ENCODE assay signal across 19 cellular contexts in genomic region chr7:107931740-107932515, GRCh38. TPM values are rescaled to one million over a fixed set of nuclear protein-coding genes. Genes with fewer than 3 reads are reported as not detected.
A peak's percentile ranks its signal among the peaks of the same experiment; 100 is the strongest.
DNase-seq lines count a peak whose midpoint lies in the region; ATAC-seq, FAIRE-seq and TF ChIP-seq lines count a peak whose summit lies in the region.
"Had no signal": no experiment of that assay in that cellular context is flagged by ENCODE, and none has a peak within 500 bp of the region (broad histone marks: within the 10 kb centered on the region; RNA-seq: fewer than 3 reads in every experiment).

No MANE protein-coding gene starts in this region.

- H3K27ac ChIP-seq in HUES64 (ENCODE audit: low read depth, low read length) (peak overlapping the region; percentile 91), body of pancreas (no peak overlapping the region), hepatocyte (peak overlapping the region; percentile 29), psoas muscle (no peak overlapping the region)
- H3K27ac ChIP-seq: ascending aorta, BLaER1, VCaP had no signal

- H3K79me2 ChIP-seq in hepatocyte = peaks cover 11% of the 10 kb centered on the region

- H3K9me3 ChIP-seq in HUES64 (ENCODE audit: insufficient read depth, low read depth, low read length) (no peaks in the 10 kb centered on the region), body of pancreas (no peaks in the 10 kb centered on the region), hepatocyte (ENCODE audit: low read depth) (no peaks in the 10 kb centered on the region), psoas muscle (no peaks in the 10 kb centered on the region)
- H3K9me3 ChIP-seq: ascending aorta, BLaER1 had no signal

- intact Hi-C loops in body of pancreas (cut with DNase I) = no loop called here
- intact Hi-C loops in psoas muscle (cut with DNase I) = no loop called here

- TF ChIP-seq POLR2A in body of pancreas (IDR thresholded peaks at IDR 0.05) (no peak), GM12892 (IDR thresholded peaks at IDR 0.05; ENCODE audit: low read depth, low read length) (no peak)

- no peak for ATAC-seq in body of pancreas
- peak in 1 of 4 donors; percentile 37 for ATAC-seq in psoas muscle
- ATAC-seq in HG03095 (IDR thresholded peaks at IDR 0.05; ENCODE audit: unreplicated experiment) = no peak
- ATAC-seq: PC-3 had no signal

- H3K4me2 ChIP-seq in hepatocyte = peak overlapping the region; percentile 22
- H3K4me2 ChIP-seq: BLaER1 had no signal

- peak overlapping the region; percentile 48 for H3K9ac ChIP-seq in HUES64 (ENCODE audit: low read depth, low read length)
- H3K9ac ChIP-seq: BLaER1 had no signal

- H2AFZ ChIP-seq in hepatocyte = no peak overlapping the region

- H3K36me3 ChIP-seq in HUES64 (ENCODE audit: insufficient read depth, low read length) = peaks cover 76% of the 10 kb centered on the region
- peaks cover 0 to 19% of the 10 kb centered on the region in 2 donors for H3K36me3 ChIP-seq in body of pancreas (replicated peaks in 1 of 2; ENCODE audit: insufficient read depth in 1 of 2, low read depth in 2 of 2)
- peaks cover 7% of the 10 kb centered on the region for H3K36me3 ChIP-seq in hepatocyte (replicated peaks; ENCODE audit: insufficient read depth, low read depth)
- peaks cover 3 to 75% of the 10 kb centered on the region in 2 donors for H3K36me3 ChIP-seq in psoas muscle (ENCODE audit: insufficient read depth in 1 of 2, low read depth in 1 of 2)

- H3K4me3 ChIP-seq in HUES64 (ENCODE audit: low read length) = peak overlapping the region; percentile 6; the same call in 1 of the 2 replicates
- no peak overlapping the region for H3K4me3 ChIP-seq in body of pancreas
- H3K4me3 ChIP-seq in hepatocyte = no peak overlapping the region
- no peak overlapping the region for H3K4me3 ChIP-seq in psoas muscle
- H3K4me3 ChIP-seq: ascending aorta, BLaER1 had no signal

- WGBS in HUES64 = 58% methylated on average over 5 of the region's 5 CpGs
- 63 to 92% methylated on average over 5 of the region's 5 CpGs for WGBS in body of pancreas, 2 donors
- 49% methylated on average over 5 of the region's 5 CpGs for WGBS in hepatocyte (ENCODE audit: low lambda C conversion rate, missing lambda C conversion rate)
- 37 to 52% (median 49%) methylated on average over 5 of the region's 5 CpGs for WGBS in psoas muscle, 3 donors

- H3K4me1 ChIP-seq in HUES64 (ENCODE audit: insufficient read depth, low read length) (peaks cover 64% of the 10 kb centered on the region), body of pancreas (no peaks in the 10 kb centered on the region), hepatocyte (ENCODE audit: insufficient read depth) (peaks cover 11% of the 10 kb centered on the region), psoas muscle (peaks cover under 1% of the 10 kb centered on the region)
- H3K4me1 ChIP-seq: ascending aorta, BLaER1 had no signal

- no peak for FAIRE-seq in GM12892 (lab: Jason Lieb, UNC)

- no peaks in the 10 kb centered on the region for H3K9me2 ChIP-seq in hepatocyte (replicated peaks; ENCODE audit: insufficient read depth)

- peak in 3 of 4 donors; percentile 24 to 30 (median 28) for DNase-seq in body of pancreas
- DNase-seq in hepatocyte (ENCODE audit: low spot score) = no peak
- DNase-seq in psoas muscle = peak; percentile 33 to 63
- DNase-seq in activated CD8-positive, alpha-beta memory T cell treated with anti-CD3 and anti-CD28 coated beads for 24 hours = no peak
- no peak for DNase-seq in GM12892 (ENCODE audit: insufficient read length)
- no peak for DNase-seq in NCI-H1105 (lab: John Stamatoyannopoulos, UW)
- DNase-seq: activated gamma-delta T cell treated with Interleukin-2 at 50 U/mL for 16 hours; DMS153; hypothalamus; MM.1S; NCI-H2029 treated with DMSO at 0.1 percent for 48 hours; NCI-H526; PC-3; stimulated activated CD4-positive, alpha-beta T cell treated with anti-CD3 and anti-CD28 coated beads, Interleukin-2, amount 100 ng/mL, for 48 hours had no signal

- TF ChIP-seq CTCF in body of pancreas (IDR thresholded peaks at IDR 0.05) (no peak), hepatocyte (IDR thresholded peaks at IDR 0.05; ENCODE audit: poor library complexity) (no peak), psoas muscle (IDR thresholded peaks at IDR 0.05) (no peak)

- H3K27me3 ChIP-seq in HUES64 (ENCODE audit: insufficient read depth, low read length) (no peaks in the 10 kb centered on the region), body of pancreas (no peaks in the 10 kb centered on the region), hepatocyte (no peaks in the 10 kb centered on the region), psoas muscle (ENCODE audit: insufficient read depth in 3 of 3, low read length in 2 of 3) (no peaks in the 10 kb centered on the region)
- H3K27me3 ChIP-seq: ascending aorta, BLaER1 had no signal

- H4K20me1 ChIP-seq in hepatocyte (ENCODE audit: insufficient read depth, poor library complexity, severe bottlenecking) = no peaks in the 10 kb centered on the region
- H4K20me1 ChIP-seq: BLaER1 had no signal

RNA-seq across cellular contexts. Expression of gene DLD, which starts 40.9 kb away (rescaled TPM):
- 82.5 TPM for polyA plus RNA-seq in HUES64 (2013, experiment 1 of 2)
- 83.8 TPM for polyA plus RNA-seq in HUES64 (2013, experiment 2 of 2)
- total RNA-seq in body of pancreas (100 to 1,000 TPM in 1 of 2 donors, 10 to 100 TPM in 1; 53.7 to 123 TPM), hepatocyte (125 and 129 TPM in 2 replicates), psoas muscle (100 to 1,000 TPM; 148 to 219 (median 161) TPM)
- polyA plus RNA-seq in hepatocyte (84.9 and 96.0 TPM in 2 replicates), psoas muscle (100 to 1,000 TPM; 136 to 284 (median 183) TPM)
- 127 TPM for polyA plus RNA-seq in GM12892 (2012; ENCODE audit: missing spikeins)

Comparison
In these comparisons a context has a peak if more than half of its experiments do, and no peak if none do; other contexts are left out.
1. H3K27ac ChIP-seq: peak in HUES64 (single experiment) and hepatocyte (single experiment); none in body of pancreas (0 of 4) and psoas muscle (single experiment).
2. DNase-seq: peak in body of pancreas (3 of 4) and psoas muscle (2 of 2); none in hepatocyte (single experiment), activated CD8-positive, alpha-beta memory T cell treated with anti-CD3 and anti-CD28 coated beads for 24 hours (single experiment), GM12892 (single experiment) and NCI-H1105 (single experiment).